ENCODE assay signal across 23 cellular contexts in the genomic region with DNA sequence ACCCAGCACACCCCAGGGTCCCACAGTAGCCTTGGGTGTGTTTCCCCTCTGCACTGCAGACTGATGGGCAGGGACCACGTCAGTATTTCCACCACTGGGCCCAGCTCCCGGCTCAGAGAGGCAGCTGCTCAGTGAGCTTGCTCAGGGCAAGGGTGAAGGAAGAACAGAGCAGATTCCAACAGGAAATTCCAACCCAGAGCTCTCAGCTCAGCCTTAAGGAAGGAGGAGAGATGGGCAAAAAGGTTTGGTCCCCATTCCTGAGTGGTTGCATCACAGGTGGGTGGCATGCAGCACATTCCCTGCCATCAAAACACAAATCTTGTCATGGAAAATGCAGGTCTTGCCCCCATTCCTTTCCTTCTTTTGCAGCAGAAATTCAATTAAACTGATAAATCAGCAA.
DNase-seq lines count a peak whose midpoint lies in the region; ATAC-seq, FAIRE-seq and TF ChIP-seq lines count a peak whose summit lies in the region.
"Had no signal": no experiment of that assay in that cellular context is flagged by ENCODE, and none has a peak within 500 bp of the region (broad histone marks: within the 10 kb centered on the region; RNA-seq: fewer than 3 reads in every experiment).

No MANE protein-coding gene starts in this region.

- FAIRE-seq in astrocyte (lab: Jason Lieb, UNC) (no peak), urothelium cell line (lab: Jason Lieb, UNC) (no peak)

- no peak overlapping the region for H3K9ac ChIP-seq in astrocyte (ENCODE audit: low read length)

- H3K27me3 ChIP-seq in astrocyte (ENCODE audit: insufficient read depth, low read length), result no peaks in the 10 kb centered on the region
- H3K27me3 ChIP-seq: SJCRH30 had no signal

- H3K9me3 ChIP-seq in astrocyte (ENCODE audit: insufficient read depth, low read depth, low read length), result peaks cover 4% of the 10 kb centered on the region
- H3K9me3 ChIP-seq: SJCRH30 had no signal

- H3K27ac Mint-ChIP-seq in HFFc6, result peak overlapping the region; percentile 76; the same call in 1 of the 2 replicates
- H3K27ac Mint-ChIP-seq in astrocyte (ENCODE audit: unreplicated experiment), result no peak overlapping the region
- H3K27ac Mint-ChIP-seq: B cell; CD8-positive, alpha-beta memory T cell had no signal

- H2AFZ ChIP-seq in astrocyte (ENCODE audit: low read depth, low read length), result no peak overlapping the region
- H2AFZ ChIP-seq: PC-9 had no signal

- peaks cover 26% of the 10 kb centered on the region for H3K9me3 Mint-ChIP-seq in HFFc6
- peaks cover 9% of the 10 kb centered on the region for H3K9me3 Mint-ChIP-seq in astrocyte (ENCODE audit: unreplicated experiment)

- no peaks in the 10 kb centered on the region for H3K79me2 ChIP-seq in astrocyte (ENCODE audit: insufficient read depth, low read length)

- H3K4me2 ChIP-seq in astrocyte (ENCODE audit: low read length), result no peak overlapping the region
- H3K4me2 ChIP-seq: PC-9 had no signal

- H3K4me3 ChIP-seq in astrocyte (ENCODE audit: insufficient read depth, low read depth, low read length), result no peak overlapping the region
- H3K4me3 ChIP-seq: PC-9, SJCRH30 had no signal

- no peaks in the 10 kb centered on the region for H3K36me3 ChIP-seq in astrocyte (ENCODE audit: insufficient read depth, low read length)
- H3K36me3 ChIP-seq: SJCRH30 had no signal

- H3K4me3 Mint-ChIP-seq in HFFc6 (peak overlapping the region; percentile 47; the same call in 1 of the 2 replicates), astrocyte (ENCODE audit: unreplicated experiment) (no peak overlapping the region)
- H3K4me3 Mint-ChIP-seq: B cell; CD14-positive monocyte; CD8-positive, alpha-beta memory T cell had no signal

- no peaks in the 10 kb centered on the region for H3K4me1 ChIP-seq in astrocyte (ENCODE audit: insufficient read depth, low read length)
- H3K4me1 ChIP-seq: SJCRH30 had no signal

- peaks cover 18% of the 10 kb centered on the region for H3K4me1 Mint-ChIP-seq in HFFc6 (ENCODE audit: low read depth)
- H3K4me1 Mint-ChIP-seq in astrocyte (ENCODE audit: low read depth, unreplicated experiment), result peaks cover 7% of the 10 kb centered on the region
- H3K4me1 Mint-ChIP-seq: B cell; CD14-positive monocyte; CD8-positive, alpha-beta memory T cell had no signal

- no peak overlapping the region for H3K27ac ChIP-seq in astrocyte (ENCODE audit: low read depth, low read length)
- H3K27ac ChIP-seq: PC-9, SJCRH30 had no signal

- no peaks in the 10 kb centered on the region for H4K20me1 ChIP-seq in astrocyte (ENCODE audit: insufficient read depth, low read length)

- no peak for TF ChIP-seq CTCF in HFFc6 (IDR thresholded peaks at IDR 0.05)
- no peak for TF ChIP-seq CTCF in astrocyte (IDR thresholded peaks at IDR 0.05; ENCODE audit: insufficient read depth, low read depth, low read length)

- H3K27me3 Mint-ChIP-seq in HFFc6 (ENCODE audit: insufficient read depth) (no peaks in the 10 kb centered on the region; the same call in none of the 2 replicates), astrocyte (ENCODE audit: low read depth, unreplicated experiment) (no peaks in the 10 kb centered on the region)
- H3K27me3 Mint-ChIP-seq: B cell had no signal

- peak; percentile 15 for DNase-seq in HFFc6
- peak; percentile 8 for DNase-seq in astrocyte (ENCODE audit: low read depth)
- peak; percentile 18 for DNase-seq in iPS-NIHi7 (ENCODE audit: extremely low spot score)
- DNase-seq in urothelium cell line (ENCODE audit: low spot score), result peak; percentile 10
- DNase-seq in NCI-H1105 treated with DMSO at 0.1 percent for 48 hours (lab: John Stamatoyannopoulos, UW), result no peak
- DNase-seq: CD8-positive, alpha-beta memory T cell; DMS153; DND-41; NCI-H1105; NCI-H2029; NCI-H446 treated with DMSO at 0.1 percent for 48 hours; NCI-H526; NCI-H82; NK-92 treated with Interleukin-12 subunit alpha and Interleukin-12 subunit beta, amount 100 ng/mL, for 24 hours; PC-9; SJCRH30 had no signal

- no peak for ATAC-seq in HG03025 (IDR thresholded peaks at IDR 0.05; ENCODE audit: low FRiP score, unreplicated experiment)
- ATAC-seq in GM21423 (IDR thresholded peaks at IDR 0.05; ENCODE audit: unreplicated experiment), result no peak
- ATAC-seq: HCT116, Right ventricle myocardium inferior, SK-N-SH treated with all-trans-retinoic acid at 6 μM for 48 hours had no signal

- peaks cover 23% of the 10 kb centered on the region; the same call in 1 of the 2 replicates for H3K36me3 Mint-ChIP-seq in HFFc6 (ENCODE audit: low read depth)
- no peaks in the 10 kb centered on the region for H3K36me3 Mint-ChIP-seq in astrocyte (ENCODE audit: low read depth, unreplicated experiment)
- H3K36me3 Mint-ChIP-seq: CD14-positive monocyte; CD8-positive, alpha-beta memory T cell had no signal
